In the genomic region with DNA sequence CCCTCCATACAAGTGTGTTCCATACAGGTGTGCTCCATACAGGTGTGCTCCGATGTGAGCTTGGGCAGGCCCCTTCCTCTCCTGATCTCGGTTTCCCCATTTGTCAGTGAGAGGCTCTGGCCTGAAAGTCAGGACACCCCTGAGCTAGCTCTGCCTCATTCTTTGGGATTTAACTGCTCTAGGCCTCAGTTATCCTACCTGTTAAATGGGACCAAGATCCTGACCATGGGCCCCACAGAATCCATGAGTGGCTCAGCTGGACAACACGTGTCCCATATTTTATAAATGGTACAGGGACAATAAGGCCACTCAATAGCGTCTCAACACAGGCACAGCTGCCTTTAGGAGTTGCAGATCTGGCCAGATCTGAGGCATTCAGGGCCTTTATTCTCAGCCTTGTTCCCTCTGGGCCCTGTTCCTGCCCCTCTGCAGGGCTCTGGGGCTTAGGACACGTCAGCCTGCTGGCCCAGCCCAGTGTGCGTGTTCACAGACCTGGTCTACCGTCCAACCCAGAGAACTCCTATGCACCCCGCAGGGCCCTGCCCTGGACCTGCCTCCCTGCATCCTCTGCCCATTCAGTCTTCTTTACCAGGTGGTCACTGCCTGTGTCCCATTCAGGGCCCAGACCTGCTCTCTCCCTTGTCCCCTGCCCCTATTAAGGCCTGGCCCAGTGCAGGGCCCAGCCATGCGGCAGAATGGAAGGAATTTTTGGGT, we compare ENCODE assay signal across 36 cellular contexts. TPM values are rescaled to one million over a fixed set of nuclear protein-coding genes. Genes with fewer than 3 reads are reported as not detected.
"Had no signal": no experiment of that assay in that cellular context is flagged by ENCODE, and none has a peak within 500 bp of the region (broad histone marks: within the 10 kb centered on the region; RNA-seq: fewer than 3 reads in every experiment).

No MANE protein-coding gene starts in this region.

- H3K27me3 ChIP-seq: ascending aorta, cardiac muscle cell, Peyer's patch, SJSA1 had no signal

- H3K4me1 ChIP-seq: ascending aorta, Peyer's patch, SJSA1 had no signal

- H3K9ac ChIP-seq: KMS-11 had no signal

- H3K4me3 ChIP-seq: ascending aorta, cardiac muscle cell, Peyer's patch, SJSA1 had no signal

- H3K27ac ChIP-seq: ascending aorta, cardiac muscle cell, KMS-11, Peyer's patch, SJSA1, VCaP had no signal

- DNase-seq: activated B cell treated with CpG ODN at 0.5 μM for 24 hours; activated CD4-positive, alpha-beta T cell treated with anti-CD3 and anti-CD28 coated beads, Interleukin-2, amount 10 ng/mL, durations not matched to agents 24 days and 14 days; activated CD4-positive, alpha-beta T cell treated with anti-CD3 and anti-CD28 coated beads, Interleukin-2, amount 50 U/mL, for 4 hours; activated CD8-positive, alpha-beta T cell treated with anti-CD3 and anti-CD28 coated beads, Interleukin-2, amount 10 ng/mL, durations not matched to agents 7 days and 5 days; activated gamma-delta T cell; activated naive CD4-positive, alpha-beta T cell treated with Interleukin-2 at 50 U/mL for 16 hours; activated naive CD8-positive, alpha-beta T cell treated with anti-CD3 and anti-CD28 coated beads, Interleukin-2, amount 10 ng/mL, durations not matched to agents 7 days and 5 days; activated T-cell treated with anti-CD3 and anti-CD28 coated beads, Interleukin-2, amount 50 U/mL, for 24 hours; amygdala; MM.1S; MV-4-11; NCI-H1092; NCI-H1436 treated with DMSO at 0.1 percent for 48 hours; NCI-H1694 treated with DMSO at 0.1 percent for 48 hours; NCI-H2029; NCI-H2107; NCI-H2171; NCI-H510A; NCI-H526; NCI-H748 treated with DMSO at 0.1 percent for 48 hours; NK-92 treated with Interleukin-12 subunit alpha and Interleukin-12 subunit beta, amount 100 ng/mL, for 24 hours; PC-3; Peyer's patch; RPMI8226; SHP77 treated with DMSO at 0.1 percent for 48 hours; SW 1271; T-helper 1 cell; T-helper 2 cell; T-helper 9 cell had no signal

- H3K4me2 ChIP-seq: KMS-11 had no signal

- H3K36me3 ChIP-seq: ascending aorta, cardiac muscle cell, Peyer's patch, SJSA1 had no signal

- ATAC-seq: activated CD8-positive, alpha-beta T cell treated with anti-CD3 and anti-CD28 coated beads, Interleukin-2, amount 10 ng/mL, durations not matched to agents 7 days and 5 days; PC-3 had no signal

- H3K9me3 ChIP-seq: ascending aorta, Peyer's patch, SJSA1 had no signal

RNA-seq across cellular contexts. Expression of a gene that starts 18.9 kb away (rescaled TPM):
- total RNA-seq: activated B cell treated with CpG ODN at 0.5 μM for 24 hours; activated CD4-positive, alpha-beta T cell treated with anti-CD3 and anti-CD28 coated beads, Interleukin-2, amount 10 ng/mL, durations not matched to agents 24 days and 14 days; activated CD8-positive, alpha-beta T cell treated with anti-CD3 and anti-CD28 coated beads, Interleukin-2, amount 10 ng/mL, durations not matched to agents 7 days and 5 days; activated naive CD8-positive, alpha-beta T cell treated with anti-CD3 and anti-CD28 coated beads, Interleukin-2, amount 10 ng/mL, durations not matched to agents 7 days and 5 days; ascending aorta; cardiac muscle cell; LHCN-M2; PC-3; Peyer's patch; SJSA1 had no signal
- polyA plus RNA-seq: adipose tissue, cardiac muscle cell had no signal

RNA-seq across cellular contexts. Expression of a gene that starts 33.2 kb away (rescaled TPM):
- total RNA-seq: ascending aorta, cardiac muscle cell, LHCN-M2, SJSA1 had no signal
- polyA plus RNA-seq: cardiac muscle cell had no signal
